Comparison of ENCODE assay signal across 2 cellular contexts in the genomic region with DNA sequence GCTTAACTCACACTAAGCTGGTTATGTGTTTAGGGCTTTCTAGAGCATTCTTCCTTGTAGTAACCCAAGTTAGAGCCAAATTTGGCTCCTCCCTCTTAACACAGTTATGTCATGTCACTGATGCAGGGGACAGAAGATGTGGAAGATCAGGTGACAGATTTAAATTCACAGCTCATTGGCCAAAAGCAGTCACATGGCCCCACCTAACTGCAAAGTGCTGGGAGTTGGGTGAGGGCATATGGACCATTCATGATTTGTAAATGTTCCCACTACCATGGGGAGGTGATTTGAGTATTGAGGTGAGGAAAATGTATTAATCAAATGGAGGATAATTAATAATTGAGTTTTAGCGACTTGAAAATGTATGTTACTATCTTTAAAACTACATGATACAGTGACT.
TF ChIP-seq lines count a peak whose summit lies in the region.

No MANE protein-coding gene starts in this region.

TF ChIP-seq in Ishikawa, 13 proteins besides CTCF, POLR2A, EP300 and RAD21 (continued from another document):
- TF ChIP-seq, protein P1, sequence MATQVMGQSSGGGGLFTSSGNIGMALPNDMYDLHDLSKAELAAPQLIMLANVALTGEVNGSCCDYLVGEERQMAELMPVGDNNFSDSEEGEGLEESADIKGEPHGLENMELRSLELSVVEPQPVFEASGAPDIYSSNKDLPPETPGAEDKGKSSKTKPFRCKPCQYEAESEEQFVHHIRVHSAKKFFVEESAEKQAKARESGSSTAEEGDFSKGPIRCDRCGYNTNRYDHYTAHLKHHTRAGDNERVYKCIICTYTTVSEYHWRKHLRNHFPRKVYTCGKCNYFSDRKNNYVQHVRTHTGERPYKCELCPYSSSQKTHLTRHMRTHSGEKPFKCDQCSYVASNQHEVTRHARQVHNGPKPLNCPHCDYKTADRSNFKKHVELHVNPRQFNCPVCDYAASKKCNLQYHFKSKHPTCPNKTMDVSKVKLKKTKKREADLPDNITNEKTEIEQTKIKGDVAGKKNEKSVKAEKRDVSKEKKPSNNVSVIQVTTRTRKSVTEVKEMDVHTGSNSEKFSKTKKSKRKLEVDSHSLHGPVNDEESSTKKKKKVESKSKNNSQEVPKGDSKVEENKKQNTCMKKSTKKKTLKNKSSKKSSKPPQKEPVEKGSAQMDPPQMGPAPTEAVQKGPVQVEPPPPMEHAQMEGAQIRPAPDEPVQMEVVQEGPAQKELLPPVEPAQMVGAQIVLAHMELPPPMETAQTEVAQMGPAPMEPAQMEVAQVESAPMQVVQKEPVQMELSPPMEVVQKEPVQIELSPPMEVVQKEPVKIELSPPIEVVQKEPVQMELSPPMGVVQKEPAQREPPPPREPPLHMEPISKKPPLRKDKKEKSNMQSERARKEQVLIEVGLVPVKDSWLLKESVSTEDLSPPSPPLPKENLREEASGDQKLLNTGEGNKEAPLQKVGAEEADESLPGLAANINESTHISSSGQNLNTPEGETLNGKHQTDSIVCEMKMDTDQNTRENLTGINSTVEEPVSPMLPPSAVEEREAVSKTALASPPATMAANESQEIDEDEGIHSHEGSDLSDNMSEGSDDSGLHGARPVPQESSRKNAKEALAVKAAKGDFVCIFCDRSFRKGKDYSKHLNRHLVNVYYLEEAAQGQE (IDR thresholded peaks at IDR 0.05; ENCODE audit: low read depth) = no peak
- no peak for TF ChIP-seq NFIC (IDR thresholded peaks at IDR 0.05)
- no peak for TF ChIP-seq ZBTB7A (IDR thresholded peaks at IDR 0.05; ENCODE audit: low read depth)

TF ChIP-seq in WTC11, 78 proteins besides CTCF, POLR2A, EP300 and RAD21 (continued from another document):
- TF ChIP-seq ZNF532 (CRISPR knock-in tag; IDR thresholded peaks at IDR 0.05; ENCODE audit: borderline replicate concordance) = no peak
